ENCODE assay signal across 1 cellular context in the genomic region with DNA sequence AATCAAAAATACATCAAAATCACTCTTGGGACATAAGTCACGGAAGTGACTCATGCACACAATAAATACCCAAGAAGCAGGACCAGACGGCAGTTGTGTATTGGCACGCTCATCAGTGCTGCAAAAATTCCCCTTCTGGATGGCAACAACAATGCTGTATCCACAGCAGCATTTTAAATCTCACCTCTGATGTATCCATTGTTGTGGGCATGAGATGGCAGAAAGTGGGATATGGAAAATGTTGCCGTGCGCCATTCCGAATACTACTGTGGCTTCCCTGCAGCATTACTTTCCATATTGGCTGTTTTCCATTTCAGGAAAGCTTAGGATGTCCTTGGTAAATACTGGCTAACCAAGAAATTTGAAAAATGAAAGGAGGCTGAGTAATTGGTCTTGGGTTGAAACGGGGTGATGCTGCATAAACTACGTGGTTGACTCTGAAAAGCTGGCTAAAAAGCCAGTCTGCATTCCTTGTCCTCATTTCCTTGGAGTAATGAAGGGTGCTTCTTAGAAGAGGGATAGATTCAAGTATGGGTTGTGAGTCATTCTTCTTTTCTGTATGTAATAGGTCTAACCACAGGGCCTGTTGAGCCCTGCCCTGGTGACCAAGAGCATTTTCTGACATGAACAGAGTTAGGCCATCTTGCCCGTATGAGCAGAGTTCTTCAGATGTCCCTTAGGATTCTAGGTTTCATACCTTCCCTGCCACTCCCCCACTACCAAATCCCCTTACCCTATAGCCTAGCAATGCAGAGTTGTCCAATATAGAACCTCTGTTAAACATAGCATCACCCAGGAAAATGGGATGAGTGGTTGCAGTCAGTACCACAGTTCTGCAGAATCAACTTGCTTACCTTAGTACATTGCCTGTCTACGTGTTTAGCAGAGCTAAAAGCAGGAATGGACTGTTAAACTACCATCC.
TF ChIP-seq lines count a peak whose summit lies in the region.

No MANE protein-coding gene starts in this region.

TF ChIP-seq in K562, 482 proteins besides CTCF, POLR2A, EP300 and RAD21 (continued from another document):
- TF ChIP-seq ZBTB9 (CRISPR knock-in tag; IDR thresholded peaks at IDR 0.05) (no peak), RBFOX2 (IDR thresholded peaks at IDR 0.05; ENCODE audit: low read depth, low read length) (0 out of 2 replicates have a peak, but pooled peaks have one; percentile 0), ZNF316 (IDR thresholded peaks at IDR 0.05) (0 out of 2 replicates have a peak, but pooled peaks have one; percentile 1), MXI1 (IDR thresholded peaks at IDR 0.05; ENCODE audit: low read depth, low read length) (no peak), E2F3 (CRISPR knock-in tag; IDR thresholded peaks at IDR 0.05) (no peak), DMBX1 (CRISPR knock-in tag; IDR thresholded peaks at IDR 0.05; ENCODE audit: borderline replicate concordance) (0 out of 2 replicates have a peak, but pooled peaks have one; percentile 15), CTBP1 (IDR thresholded peaks at IDR 0.05; ENCODE audit: borderline replicate concordance) (no peak), ZNF347 (CRISPR knock-in tag; IDR thresholded peaks at IDR 0.05; ENCODE audit: low read depth) (no peak), MLLT1 (IDR thresholded peaks at IDR 0.05) (no peak), ZSCAN29 (IDR thresholded peaks at IDR 0.05) (no peak), TSHZ1 (CRISPR knock-in tag; IDR thresholded peaks at IDR 0.05) (no peak), HINFP (tag; conservative IDR thresholded peaks at IDR 0.05; ENCODE audit: low read depth) (no peak), ZNF668 (CRISPR knock-in tag; IDR thresholded peaks at IDR 0.05) (no peak), CEBPZ (IDR thresholded peaks at IDR 0.05; ENCODE audit: borderline replicate concordance, low read depth, low read length) (no peak), MED1 (CRISPR knock-in tag; IDR thresholded peaks at IDR 0.05; ENCODE audit: borderline replicate concordance) (no peak), HNRNPUL1 (IDR thresholded peaks at IDR 0.05; ENCODE audit: low read length) (0 out of 2 replicates have a peak, but pooled peaks have one; percentile 24), NKRF (IDR thresholded peaks at IDR 0.05; ENCODE audit: borderline replicate concordance) (0 out of 2 replicates have a peak, but pooled peaks have one; percentile 23), BRCA1 (IDR thresholded peaks at IDR 0.05) (no peak), BRCA1 (CRISPR knock-in tag; IDR thresholded peaks at IDR 0.05) (no peak), NCOA1 (IDR thresholded peaks at IDR 0.05; ENCODE audit: low read depth) (no peak), FOXK1 (CRISPR knock-in tag; IDR thresholded peaks at IDR 0.05; ENCODE audit: borderline replicate concordance) (no peak), XRCC3 (IDR thresholded peaks at IDR 0.05) (no peak), ZNF766 (CRISPR knock-in tag; conservative IDR thresholded peaks at IDR 0.05) (no peak), RBM25 (IDR thresholded peaks at IDR 0.05; ENCODE audit: low read depth, low read length, severe bottlenecking) (no peak)
- TF ChIP-seq, protein P1, sequence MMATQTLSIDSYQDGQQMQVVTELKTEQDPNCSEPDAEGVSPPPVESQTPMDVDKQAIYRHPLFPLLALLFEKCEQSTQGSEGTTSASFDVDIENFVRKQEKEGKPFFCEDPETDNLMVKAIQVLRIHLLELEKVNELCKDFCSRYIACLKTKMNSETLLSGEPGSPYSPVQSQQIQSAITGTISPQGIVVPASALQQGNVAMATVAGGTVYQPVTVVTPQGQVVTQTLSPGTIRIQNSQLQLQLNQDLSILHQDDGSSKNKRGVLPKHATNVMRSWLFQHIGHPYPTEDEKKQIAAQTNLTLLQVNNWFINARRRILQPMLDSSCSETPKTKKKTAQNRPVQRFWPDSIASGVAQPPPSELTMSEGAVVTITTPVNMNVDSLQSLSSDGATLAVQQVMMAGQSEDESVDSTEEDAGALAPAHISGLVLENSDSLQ (IDR thresholded peaks at IDR 0.05): no peak
TF ChIP-seq in K562: peak in this region for 13.
